In the genomic region with DNA sequence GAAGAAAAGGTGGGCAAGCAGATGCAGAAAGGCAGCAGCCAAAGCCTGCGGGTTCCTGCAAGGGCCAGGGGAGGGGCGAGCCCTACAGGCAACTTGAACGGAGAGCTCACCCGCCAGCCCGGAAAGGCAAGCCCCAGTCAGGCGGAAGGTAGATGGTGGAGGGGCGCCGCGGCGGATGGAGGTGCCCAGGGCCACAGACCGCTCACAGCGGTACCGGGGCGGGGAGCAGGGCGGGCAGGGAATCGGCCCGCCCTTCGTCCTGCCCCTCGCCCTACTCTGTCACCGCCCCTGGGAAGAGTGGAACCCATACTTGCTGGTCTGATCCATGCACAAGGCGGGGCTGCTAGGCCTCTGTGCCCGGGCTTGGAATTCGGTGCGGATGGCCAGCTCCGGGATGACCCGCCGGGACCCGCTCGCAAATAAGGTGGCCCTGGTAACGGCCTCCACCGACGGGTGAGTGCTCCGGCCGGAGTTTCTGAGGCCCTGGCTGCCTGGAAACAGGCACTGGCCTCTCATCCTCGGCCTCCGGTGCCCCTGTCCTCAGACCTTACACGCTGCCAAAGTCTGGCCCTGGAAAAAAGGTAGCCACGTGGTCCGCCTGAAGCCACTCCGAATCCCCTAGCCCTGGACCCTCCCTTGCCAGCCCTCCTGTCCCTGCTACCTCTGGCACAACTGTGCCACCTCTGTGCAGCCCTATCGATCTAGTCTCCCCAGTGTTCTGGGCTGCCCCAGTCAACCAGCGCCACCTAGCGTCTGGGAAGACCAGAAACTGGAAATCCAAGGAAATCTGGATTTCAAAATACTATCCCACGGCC, we compare ENCODE assay signal across 8 cellular contexts. TPM values are rescaled to one million over a fixed set of nuclear protein-coding genes. Genes with fewer than 3 reads are reported as not detected.
DNase-seq lines count a peak whose midpoint lies in the region; ATAC-seq and TF ChIP-seq lines count a peak whose summit lies in the region.

A gene (plus strand): TSS at position 307 of the 815 bp plus-strand sequence. CDS start 19 bp downstream, at position 326.

- TF ChIP-seq POLR2A in upper lobe of left lung (IDR thresholded peaks at IDR 0.05), result peak in 2 of 4 donors; percentile 41 to 71

- H3K27me3 Mint-ChIP-seq in activated naive CD8-positive, alpha-beta T cell treated with anti-CD3 and anti-CD28 coated beads, Interleukin-2, amount 50 U/mL, for 24 hours, result no peaks in the 10 kb centered on the region

- H3K9me3 ChIP-seq in upper lobe of left lung, result no peaks in the 10 kb centered on the region

- 0% methylated on average over 6 to 27 of the region's 44 CpGs for WGBS in upper lobe of left lung, 2 donors

- no peaks in the 10 kb centered on the region for H3K9me3 Mint-ChIP-seq in activated naive CD8-positive, alpha-beta T cell treated with anti-CD3 and anti-CD28 coated beads, Interleukin-2, amount 50 U/mL, for 24 hours

- no peak for TF ChIP-seq EP300 in upper lobe of left lung (IDR thresholded peaks at IDR 0.05)

- intact Hi-C loops in cardiac septum (cut with DNase I), result no loop called here
- intact Hi-C loops in posterior vena cava (cut with DNase I), result no loop called here

- H3K4me1 Mint-ChIP-seq in activated naive CD8-positive, alpha-beta T cell treated with anti-CD3 and anti-CD28 coated beads, Interleukin-2, amount 50 U/mL, for 24 hours, result peaks cover 16% of the 10 kb centered on the region

- peak; percentile 87 for TF ChIP-seq CTCF in GM12874 (IDR thresholded peaks at IDR 0.05; ENCODE audit: insufficient read depth, low read depth, low read length)
- peak; percentile 76 to 86 (median 78) for TF ChIP-seq CTCF in upper lobe of left lung (IDR thresholded peaks at IDR 0.05)

- DNase-seq in NCI-H1417 (lab: John Stamatoyannopoulos, UW) (peak; percentile 90), SW480 (ENCODE audit: low spot score) (peak; percentile 84), cardiac septum (ENCODE audit: low spot score) (peak; percentile 93), posterior vena cava (ENCODE audit: low spot score) (peak; percentile 93), upper lobe of left lung (peak; percentile 90 to 91)
- DNase-seq in activated naive CD8-positive, alpha-beta T cell treated with anti-CD3 and anti-CD28 coated beads, Interleukin-2, amount 50 U/mL, for 24 hours, result peak; percentile 86

- peak within 1 kb of the TSS; percentile 97 for H3K27ac Mint-ChIP-seq in activated naive CD8-positive, alpha-beta T cell treated with anti-CD3 and anti-CD28 coated beads, Interleukin-2, amount 50 U/mL, for 24 hours

- ATAC-seq in HG02759 (IDR thresholded peaks at IDR 0.05; ENCODE audit: unreplicated experiment), result peak; percentile 97
- ATAC-seq in activated naive CD8-positive, alpha-beta T cell treated with anti-CD3 and anti-CD28 coated beads, Interleukin-2, amount 50 U/mL, for 24 hours, result peak; percentile 99
- ATAC-seq in upper lobe of left lung (ENCODE audit: low FRiP score in 2 of 2), result peak; percentile 98

- H3K4me3 Mint-ChIP-seq in activated naive CD8-positive, alpha-beta T cell treated with anti-CD3 and anti-CD28 coated beads, Interleukin-2, amount 50 U/mL, for 24 hours, result peak within 1 kb of the TSS; percentile 100

- peaks cover 12 to 26% (median 19%) of the 10 kb centered on the region in 4 donors for H3K4me1 ChIP-seq in upper lobe of left lung

- peak within 1 kb of the TSS; percentile 76 to 91 (median 88) for H3K27ac ChIP-seq in upper lobe of left lung

- H3K27me3 ChIP-seq in upper lobe of left lung, result no peaks in the 10 kb centered on the region

- peaks cover 14% of the 10 kb centered on the region for H3K36me3 Mint-ChIP-seq in activated naive CD8-positive, alpha-beta T cell treated with anti-CD3 and anti-CD28 coated beads, Interleukin-2, amount 50 U/mL, for 24 hours (ENCODE audit: low read depth)

- H3K4me3 ChIP-seq in upper lobe of left lung, result peak within 1 kb of the TSS; percentile 67 to 98 (median 78)

- peaks cover 0 to 13% (median 0%) of the 10 kb centered on the region in 4 donors for H3K36me3 ChIP-seq in upper lobe of left lung

RNA-seq across cellular contexts. Expression of the gene that starts here (rescaled TPM):
- total RNA-seq in cardiac septum (26.0 TPM), posterior vena cava (10 to 100 TPM; 15.4 to 16.9 TPM), upper lobe of left lung (10 to 100 TPM; 30.3 to 57.9 (median 33.8) TPM)

Comparison
In these comparisons a context has a peak if more than half of its experiments do, and no peak if none do; other contexts are left out.
1. Peak in every context shown above with its lines: DNase-seq, ATAC-seq, H3K4me3 ChIP-seq and H3K27ac ChIP-seq.